ENCODE assay signal across 10 cellular contexts in the genomic region with DNA sequence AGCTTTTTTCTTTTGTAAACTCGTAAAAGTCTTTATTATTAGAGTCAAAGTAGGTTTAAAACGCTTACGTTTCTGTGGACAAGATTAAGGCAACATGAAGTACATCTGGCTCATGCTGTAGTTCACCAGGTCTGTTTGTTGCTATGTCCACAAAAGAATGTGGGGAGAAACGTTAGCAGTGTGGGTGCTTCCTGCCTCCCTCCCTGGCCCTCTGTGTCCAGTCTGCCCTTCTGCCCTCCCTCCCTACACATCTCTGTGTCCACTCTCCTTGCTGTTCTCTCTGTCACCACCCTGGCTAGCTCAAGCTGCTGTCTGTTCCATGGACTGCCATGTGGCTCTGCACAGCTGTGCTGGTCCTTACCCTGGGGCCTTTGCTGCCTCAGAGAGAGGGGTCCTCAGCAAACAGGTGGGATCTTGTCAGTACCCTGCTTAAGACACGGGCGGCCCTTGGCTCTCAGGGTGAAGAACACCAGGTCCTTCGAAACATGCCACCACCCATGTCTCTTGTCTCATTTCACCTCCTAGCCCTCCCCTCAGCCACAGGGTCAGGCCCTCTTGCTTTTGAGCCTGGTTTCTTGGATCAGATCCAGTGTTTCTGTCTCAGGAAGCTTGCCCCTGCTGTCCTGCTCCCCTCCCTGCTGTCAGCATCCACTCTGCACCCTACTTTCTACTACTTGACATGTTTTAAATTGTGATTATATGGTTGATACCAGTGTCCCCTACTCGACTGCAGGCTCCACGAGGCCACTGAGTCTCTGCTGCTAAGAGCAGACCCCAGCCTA.
DNase-seq lines count a peak whose midpoint lies in the region; ATAC-seq and TF ChIP-seq lines count a peak whose summit lies in the region.
"Had no signal": no experiment of that assay in that cellular context is flagged by ENCODE, and none has a peak within 500 bp of the region (broad histone marks: within the 10 kb centered on the region; RNA-seq: fewer than 3 reads in every experiment).

No MANE protein-coding gene starts in this region.

- peaks cover 98% of the 10 kb centered on the region for H3K4me1 ChIP-seq in DOHH2 (ENCODE audit: control insufficient read depth, low read length)
- peaks cover 52% of the 10 kb centered on the region for H3K4me1 ChIP-seq in PC-3 (ENCODE audit: insufficient read depth, low read length)
- H3K4me1 ChIP-seq in esophagus muscularis mucosa, result peaks cover 37 to 74% (median 67%) of the 10 kb centered on the region in 4 donors
- peaks cover 4 to 10% of the 10 kb centered on the region in 2 donors for H3K4me1 ChIP-seq in neuronal stem cell (ENCODE audit: control insufficient read depth in 2 of 2, insufficient read depth in 1 of 2, low read depth in 1 of 2, low read length in 2 of 2)
- H3K4me1 ChIP-seq in BE2C, result 0 out of 2 replicates have a peak, but pooled peaks cover 3% of the 10 kb centered on the region

- no peak overlapping the region for H3K4me3 ChIP-seq in DOHH2 (ENCODE audit: low read length)
- H3K4me3 ChIP-seq in PC-3 (ENCODE audit: low read length), result no peak overlapping the region
- no peak overlapping the region for H3K4me3 ChIP-seq in esophagus muscularis mucosa
- H3K4me3 ChIP-seq in neuronal stem cell (ENCODE audit: low read length in 2 of 2), result peak overlapping the region in 1 of 2 donors; percentile 14
- H3K4me3 ChIP-seq in BE2C (ENCODE audit: low read depth, low read length), result no peak overlapping the region
- H3K4me3 ChIP-seq: lung, SK-N-MC had no signal

- H4K91ac ChIP-seq in neuronal stem cell (ENCODE audit: low read depth, low read length, poor library complexity), result no peak overlapping the region

- no peak for TF ChIP-seq EP300 in esophagus muscularis mucosa (IDR thresholded peaks at IDR 0.05)

- H3K79me2 ChIP-seq in DOHH2 (ENCODE audit: control insufficient read depth, low read length), result peaks cover 87% of the 10 kb centered on the region
- H3K79me2 ChIP-seq in PC-3 (ENCODE audit: low read length), result peaks cover 59% of the 10 kb centered on the region

- no peak overlapping the region for H3K4ac ChIP-seq in neuronal stem cell (ENCODE audit: low read length)

- H3K9ac ChIP-seq in PC-3 (ENCODE audit: low read length) (no peak overlapping the region), neuronal stem cell (ENCODE audit: low read depth, low read length, poor library complexity) (no peak overlapping the region)

- H3K27ac ChIP-seq in DOHH2 (ENCODE audit: low read depth, low read length), result peak overlapping the region; percentile 65; the same call in 1 of the 2 replicates
- H3K27ac ChIP-seq in PC-3 (ENCODE audit: low read length), result 0 out of 2 replicates have a peak overlapping the region, but pooled peaks have one; percentile 29
- peak overlapping the region in 3 of 4 donors; percentile 39 to 46 (median 44) for H3K27ac ChIP-seq in esophagus muscularis mucosa (replicated peaks in 1 of 4)
- H3K27ac ChIP-seq in neuronal stem cell (replicated peaks; ENCODE audit: low read length), result no peak overlapping the region
- H3K27ac ChIP-seq: SK-N-MC had no signal

- H3K4me2 ChIP-seq in DOHH2 (ENCODE audit: low read length) (peak overlapping the region; percentile 60), PC-3 (ENCODE audit: low read length) (no peak overlapping the region), neuronal stem cell (ENCODE audit: insufficient read depth, low read length, poor library complexity, severe bottlenecking) (no peak overlapping the region)

- no peak overlapping the region for H2BK15ac ChIP-seq in neuronal stem cell (ENCODE audit: low read length)

- no peak overlapping the region for H2BK120ac ChIP-seq in neuronal stem cell (ENCODE audit: low read depth, low read length)

- peak overlapping the region; percentile 86 for H3K18ac ChIP-seq in neuronal stem cell (ENCODE audit: low read length)

- H2AK5ac ChIP-seq in neuronal stem cell (ENCODE audit: low read depth, low read length), result peak overlapping the region; percentile 82

- H3K9me2 ChIP-seq in DOHH2 (replicated peaks; ENCODE audit: control insufficient read depth, low read length) (no peaks in the 10 kb centered on the region), PC-3 (replicated peaks; ENCODE audit: low read length) (no peaks in the 10 kb centered on the region)

- ATAC-seq in PC-3, result peak; percentile 59

- H4K20me1 ChIP-seq in DOHH2 (ENCODE audit: control insufficient read depth, insufficient read depth, low read depth, low read length), result no peaks in the 10 kb centered on the region
- peaks cover 6% of the 10 kb centered on the region; the same call in 1 of the 2 replicates for H4K20me1 ChIP-seq in PC-3 (ENCODE audit: low read length)

- POLR2A ChIA-PET in PC-3 (lab: Charles Lee; ENCODE audit: unreplicated experiment), result no interaction called here
- POLR2A ChIA-PET in HEK293T (lab: Yijun Ruan, JAX), result no interaction called here

- H3F3A ChIP-seq in DOHH2 (ENCODE audit: control insufficient read depth, insufficient read depth) (peaks cover 6% of the 10 kb centered on the region; the same call in 1 of the 2 replicates), PC-3 (ENCODE audit: low read length, unreplicated experiment) (no peaks in the 10 kb centered on the region)

- peak overlapping the region; percentile 44 for H3K23ac ChIP-seq in neuronal stem cell (ENCODE audit: low read depth, low read length, poor library complexity)

- H4K8ac ChIP-seq in neuronal stem cell (ENCODE audit: low read depth, low read length), result no peak overlapping the region

- no peak overlapping the region for H3K14ac ChIP-seq in neuronal stem cell (ENCODE audit: low read length)

- no peak overlapping the region for H2BK5ac ChIP-seq in neuronal stem cell (ENCODE audit: low read length)

- no peaks in the 10 kb centered on the region for H3K27me3 ChIP-seq in DOHH2 (ENCODE audit: control insufficient read depth, low read length)
- H3K27me3 ChIP-seq in PC-3 (ENCODE audit: low read length), result no peaks in the 10 kb centered on the region
- no peaks in the 10 kb centered on the region for H3K27me3 ChIP-seq in esophagus muscularis mucosa
- H3K27me3 ChIP-seq in neuronal stem cell (ENCODE audit: control insufficient read depth in 3 of 3, insufficient read depth in 3 of 3, low read depth in 1 of 3, low read length in 3 of 3), result no peaks in the 10 kb centered on the region
- H3K27me3 ChIP-seq in BE2C, result no peaks in the 10 kb centered on the region

- H3K79me1 ChIP-seq in neuronal stem cell (ENCODE audit: low read depth, low read length), result no peaks in the 10 kb centered on the region

- no peak for TF ChIP-seq POLR2A in esophagus muscularis mucosa (IDR thresholded peaks at IDR 0.05; ENCODE audit: low read depth)

- intact Hi-C loops in PC-3 (cut with micrococcal nuclease) (loop anchor here (1.0 kb wide), 1 partner anchor 18 kb away; no protein-coding TSS in a partner anchor), esophagus muscularis mucosa (cut with DNase I) (no loop called here)

- H3K36me3 ChIP-seq in DOHH2 (ENCODE audit: control insufficient read depth, low read length) (no peaks in the 10 kb centered on the region), PC-3 (ENCODE audit: low read depth, low read length) (no peaks in the 10 kb centered on the region), esophagus muscularis mucosa (no peaks in the 10 kb centered on the region), neuronal stem cell (replicated peaks in 1 of 2; ENCODE audit: control insufficient read depth in 2 of 2, insufficient read depth in 2 of 2, low read length in 2 of 2) (no peaks in the 10 kb centered on the region), BE2C (no peaks in the 10 kb centered on the region)

- peak; percentile 22 for DNase-seq in PC-3
- DNase-seq in esophagus muscularis mucosa (ENCODE audit: extremely low spot score), result no peak
- DNase-seq in neuronal stem cell (ENCODE audit: low spot score), result no peak
- DNase-seq in DMS153 (lab: John Stamatoyannopoulos, UW), result no peak
- DNase-seq in HEK293T (ENCODE audit: extremely low spot score), result no peak
- DNase-seq in BE2C, result no peak
- DNase-seq: NCI-H146 had no signal

- CTCF ChIA-PET in PC-3 (lab: Charles Lee), result interaction anchor here (0.5 to 1.0 kb wide), 3 partner anchors 23 to 124 kb away, joined by 4 to 8 read pairs (median 7); no protein-coding TSS in a partner anchor
- CTCF ChIA-PET in HEK293T (lab: Yijun Ruan, JAX), result interaction anchor here (8.3 kb wide), 1 partner anchor 22 kb away, joined by 85 read pairs; no protein-coding TSS in a partner anchor

- BruUV-seq in PC-3 (replicated peaks; lab: Mats Ljungman, UMichigan), result no TSS peak

- H3K9me3 ChIP-seq in DOHH2 (ENCODE audit: control insufficient read depth, insufficient read depth, low read length), result no peaks in the 10 kb centered on the region
- H3K9me3 ChIP-seq in PC-3 (ENCODE audit: low read length), result no peaks in the 10 kb centered on the region
- H3K9me3 ChIP-seq in esophagus muscularis mucosa, result no peaks in the 10 kb centered on the region
- no peaks in the 10 kb centered on the region for H3K9me3 ChIP-seq in neuronal stem cell (replicated peaks in 1 of 2; ENCODE audit: control insufficient read depth in 2 of 2, insufficient read depth in 1 of 2, low read depth in 1 of 2, low read length in 2 of 2)
- no peaks in the 10 kb centered on the region for H3K9me3 ChIP-seq in BE2C

- H2BK12ac ChIP-seq in neuronal stem cell (ENCODE audit: low read length), result no peak overlapping the region

- TF ChIP-seq CTCF in DOHH2 (IDR thresholded peaks at IDR 0.05; ENCODE audit: low read depth, low read length, poor library complexity, severe bottlenecking), result no peak
- TF ChIP-seq CTCF in PC-3 (conservative IDR thresholded peaks at IDR 0.05; ENCODE audit: low read depth, low read length), result no peak
- TF ChIP-seq CTCF in esophagus muscularis mucosa (IDR thresholded peaks at IDR 0.05), result no peak
- no peak for TF ChIP-seq CTCF in BE2C (IDR thresholded peaks at IDR 0.05; ENCODE audit: low read depth, low read length)

- WGBS in esophagus muscularis mucosa, result 61% methylated on average over 9 of the region's 9 CpGs
- WGBS in neuronal stem cell (ENCODE audit: extremely low coverage in 2 of 2, insufficient read length in 2 of 2, insufficient replicate concordance in 1 of 2), 2 donors, result no CpG with 5 or more reads among the region's 9 CpGs

- H2AFZ ChIP-seq in PC-3 (ENCODE audit: low read length) (no peak overlapping the region), neuronal stem cell (ENCODE audit: low read length) (no peak overlapping the region)

TF ChIP-seq in HEK293T, 16 proteins besides CTCF, POLR2A, EP300 and RAD21:
- no peak for TF ChIP-seq TARDBP (IDR thresholded peaks at IDR 0.05)
- no peak for TF ChIP-seq FOXA1 (IDR thresholded peaks at IDR 0.05)
- no peak for TF ChIP-seq ARNT (IDR thresholded peaks at IDR 0.05)
- no peak for TF ChIP-seq SP1 (IDR thresholded peaks at IDR 0.05)
- TF ChIP-seq L3MBTL2 (conservative IDR thresholded peaks at IDR 0.05), result no peak
- TF ChIP-seq SUZ12 (IDR thresholded peaks at IDR 0.05), result no peak
- TF ChIP-seq FOXM1 (IDR thresholded peaks at IDR 0.05; ENCODE audit: borderline replicate concordance), result no peak
